9 cellular contexts compared by ENCODE assay signal in genomic region chr2:228533156-228533555, GRCh38.
"Had no signal": no experiment of that assay in that cellular context is flagged by ENCODE, and none has a peak within 500 bp of the region (broad histone marks: within the 10 kb centered on the region; RNA-seq: fewer than 3 reads in every experiment).

No MANE protein-coding gene starts in this region.

- FAIRE-seq: H1, H54, HTR-8/SVneo, K562 had no signal

- DNase-seq: H9, HCEC 1CT, IMR-90, KG1 had no signal

- H2AFZ ChIP-seq: GM23338 had no signal

- H3K4me2 ChIP-seq: GM23338 had no signal

- H3K4me3 ChIP-seq: GM23338, K562 had no signal

- ATAC-seq: GM23338, K562 had no signal
